Comparison of ENCODE assay signal across 1 cellular context in the genomic region with DNA sequence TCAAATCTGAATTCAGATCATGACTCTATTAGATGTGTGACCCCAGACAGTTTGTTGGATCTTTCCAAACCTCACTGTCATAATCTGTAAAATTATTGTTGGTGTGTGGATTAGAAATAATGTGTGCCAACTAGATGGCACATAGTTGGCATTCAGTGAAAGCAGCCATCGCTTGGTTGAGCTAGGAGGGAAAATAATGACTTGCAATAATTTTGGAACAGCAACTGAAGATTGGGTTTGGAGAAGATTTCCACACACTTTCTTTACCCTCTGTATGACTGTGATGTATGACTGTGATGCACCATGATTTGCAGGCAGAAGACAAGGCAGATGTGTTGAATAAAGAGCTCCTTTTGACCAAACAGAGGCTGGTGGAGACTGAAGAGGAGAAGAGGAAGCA.
TF ChIP-seq lines count a peak whose summit lies in the region.

No MANE protein-coding gene starts in this region.

TF ChIP-seq in GM23338, 12 proteins besides CTCF, POLR2A, EP300 and RAD21 (continued from another document):
- TF ChIP-seq, protein P1, sequence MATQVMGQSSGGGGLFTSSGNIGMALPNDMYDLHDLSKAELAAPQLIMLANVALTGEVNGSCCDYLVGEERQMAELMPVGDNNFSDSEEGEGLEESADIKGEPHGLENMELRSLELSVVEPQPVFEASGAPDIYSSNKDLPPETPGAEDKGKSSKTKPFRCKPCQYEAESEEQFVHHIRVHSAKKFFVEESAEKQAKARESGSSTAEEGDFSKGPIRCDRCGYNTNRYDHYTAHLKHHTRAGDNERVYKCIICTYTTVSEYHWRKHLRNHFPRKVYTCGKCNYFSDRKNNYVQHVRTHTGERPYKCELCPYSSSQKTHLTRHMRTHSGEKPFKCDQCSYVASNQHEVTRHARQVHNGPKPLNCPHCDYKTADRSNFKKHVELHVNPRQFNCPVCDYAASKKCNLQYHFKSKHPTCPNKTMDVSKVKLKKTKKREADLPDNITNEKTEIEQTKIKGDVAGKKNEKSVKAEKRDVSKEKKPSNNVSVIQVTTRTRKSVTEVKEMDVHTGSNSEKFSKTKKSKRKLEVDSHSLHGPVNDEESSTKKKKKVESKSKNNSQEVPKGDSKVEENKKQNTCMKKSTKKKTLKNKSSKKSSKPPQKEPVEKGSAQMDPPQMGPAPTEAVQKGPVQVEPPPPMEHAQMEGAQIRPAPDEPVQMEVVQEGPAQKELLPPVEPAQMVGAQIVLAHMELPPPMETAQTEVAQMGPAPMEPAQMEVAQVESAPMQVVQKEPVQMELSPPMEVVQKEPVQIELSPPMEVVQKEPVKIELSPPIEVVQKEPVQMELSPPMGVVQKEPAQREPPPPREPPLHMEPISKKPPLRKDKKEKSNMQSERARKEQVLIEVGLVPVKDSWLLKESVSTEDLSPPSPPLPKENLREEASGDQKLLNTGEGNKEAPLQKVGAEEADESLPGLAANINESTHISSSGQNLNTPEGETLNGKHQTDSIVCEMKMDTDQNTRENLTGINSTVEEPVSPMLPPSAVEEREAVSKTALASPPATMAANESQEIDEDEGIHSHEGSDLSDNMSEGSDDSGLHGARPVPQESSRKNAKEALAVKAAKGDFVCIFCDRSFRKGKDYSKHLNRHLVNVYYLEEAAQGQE (IDR thresholded peaks at IDR 0.05; ENCODE audit: unreplicated experiment) = no peak
- TF ChIP-seq CREB1 (CRISPR knock-in tag; IDR thresholded peaks at IDR 0.05; ENCODE audit: low read depth) = no peak
- no peak for TF ChIP-seq STAT1 (IDR thresholded peaks at IDR 0.05; ENCODE audit: unreplicated experiment)
- TF ChIP-seq, protein P2, sequence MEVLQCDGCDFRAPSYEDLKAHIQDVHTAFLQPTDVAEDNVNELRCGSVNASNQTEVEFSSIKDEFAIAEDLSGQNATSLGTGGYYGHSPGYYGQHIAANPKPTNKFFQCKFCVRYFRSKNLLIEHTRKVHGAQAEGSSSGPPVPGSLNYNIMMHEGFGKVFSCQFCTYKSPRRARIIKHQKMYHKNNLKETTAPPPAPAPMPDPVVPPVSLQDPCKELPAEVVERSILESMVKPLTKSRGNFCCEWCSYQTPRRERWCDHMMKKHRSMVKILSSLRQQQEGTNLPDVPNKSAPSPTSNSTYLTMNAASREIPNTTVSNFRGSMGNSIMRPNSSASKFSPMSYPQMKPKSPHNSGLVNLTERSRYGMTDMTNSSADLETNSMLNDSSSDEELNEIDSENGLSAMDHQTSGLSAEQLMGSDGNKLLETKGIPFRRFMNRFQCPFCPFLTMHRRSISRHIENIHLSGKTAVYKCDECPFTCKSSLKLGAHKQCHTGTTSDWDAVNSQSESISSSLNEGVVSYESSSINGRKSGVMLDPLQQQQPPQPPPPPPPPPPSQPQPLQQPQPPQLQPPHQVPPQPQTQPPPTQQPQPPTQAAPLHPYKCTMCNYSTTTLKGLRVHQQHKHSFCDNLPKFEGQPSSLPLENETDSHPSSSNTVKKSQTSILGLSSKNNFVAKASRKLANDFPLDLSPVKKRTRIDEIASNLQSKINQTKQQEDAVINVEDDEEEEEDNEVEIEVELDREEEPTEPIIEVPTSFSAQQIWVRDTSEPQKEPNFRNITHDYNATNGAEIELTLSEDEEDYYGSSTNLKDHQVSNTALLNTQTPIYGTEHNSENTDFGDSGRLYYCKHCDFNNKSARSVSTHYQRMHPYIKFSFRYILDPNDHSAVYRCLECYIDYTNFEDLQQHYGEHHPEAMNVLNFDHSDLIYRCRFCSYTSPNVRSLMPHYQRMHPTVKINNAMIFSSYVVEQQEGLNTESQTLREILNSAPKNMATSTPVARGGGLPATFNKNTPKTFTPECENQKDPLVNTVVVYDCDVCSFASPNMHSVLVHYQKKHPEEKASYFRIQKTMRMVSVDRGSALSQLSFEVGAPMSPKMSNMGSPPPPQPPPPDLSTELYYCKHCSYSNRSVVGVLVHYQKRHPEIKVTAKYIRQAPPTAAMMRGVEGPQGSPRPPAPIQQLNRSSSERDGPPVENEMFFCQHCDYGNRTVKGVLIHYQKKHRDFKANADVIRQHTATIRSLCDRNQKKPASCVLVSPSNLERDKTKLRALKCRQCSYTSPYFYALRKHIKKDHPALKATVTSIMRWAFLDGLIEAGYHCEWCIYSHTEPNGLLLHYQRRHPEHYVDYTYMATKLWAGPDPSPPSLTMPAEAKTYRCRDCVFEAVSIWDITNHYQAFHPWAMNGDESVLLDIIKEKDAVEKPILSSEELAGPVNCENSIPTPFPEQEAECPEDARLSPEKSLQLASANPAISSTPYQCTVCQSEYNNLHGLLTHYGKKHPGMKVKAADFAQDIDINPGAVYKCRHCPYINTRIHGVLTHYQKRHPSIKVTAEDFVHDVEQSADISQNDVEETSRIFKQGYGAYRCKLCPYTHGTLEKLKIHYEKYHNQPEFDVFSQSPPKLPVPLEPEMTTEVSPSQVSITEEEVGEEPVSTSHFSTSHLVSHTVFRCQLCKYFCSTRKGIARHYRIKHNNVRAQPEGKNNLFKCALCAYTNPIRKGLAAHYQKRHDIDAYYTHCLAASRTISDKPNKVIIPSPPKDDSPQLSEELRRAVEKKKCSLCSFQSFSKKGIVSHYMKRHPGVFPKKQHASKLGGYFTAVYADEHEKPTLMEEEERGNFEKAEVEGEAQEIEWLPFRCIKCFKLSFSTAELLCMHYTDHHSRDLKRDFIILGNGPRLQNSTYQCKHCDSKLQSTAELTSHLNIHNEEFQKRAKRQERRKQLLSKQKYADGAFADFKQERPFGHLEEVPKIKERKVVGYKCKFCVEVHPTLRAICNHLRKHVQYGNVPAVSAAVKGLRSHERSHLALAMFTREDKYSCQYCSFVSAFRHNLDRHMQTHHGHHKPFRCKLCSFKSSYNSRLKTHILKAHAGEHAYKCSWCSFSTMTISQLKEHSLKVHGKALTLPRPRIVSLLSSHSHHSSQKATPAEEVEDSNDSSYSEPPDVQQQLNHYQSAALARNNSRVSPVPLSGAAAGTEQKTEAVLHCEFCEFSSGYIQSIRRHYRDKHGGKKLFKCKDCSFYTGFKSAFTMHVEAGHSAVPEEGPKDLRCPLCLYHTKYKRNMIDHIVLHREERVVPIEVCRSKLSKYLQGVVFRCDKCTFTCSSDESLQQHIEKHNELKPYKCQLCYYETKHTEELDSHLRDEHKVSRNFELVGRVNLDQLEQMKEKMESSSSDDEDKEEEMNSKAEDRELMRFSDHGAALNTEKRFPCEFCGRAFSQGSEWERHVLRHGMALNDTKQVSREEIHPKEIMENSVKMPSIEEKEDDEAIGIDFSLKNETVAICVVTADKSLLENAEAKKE (CRISPR knock-in tag; IDR thresholded peaks at IDR 0.05) = no peak
- TF ChIP-seq, protein P3, sequence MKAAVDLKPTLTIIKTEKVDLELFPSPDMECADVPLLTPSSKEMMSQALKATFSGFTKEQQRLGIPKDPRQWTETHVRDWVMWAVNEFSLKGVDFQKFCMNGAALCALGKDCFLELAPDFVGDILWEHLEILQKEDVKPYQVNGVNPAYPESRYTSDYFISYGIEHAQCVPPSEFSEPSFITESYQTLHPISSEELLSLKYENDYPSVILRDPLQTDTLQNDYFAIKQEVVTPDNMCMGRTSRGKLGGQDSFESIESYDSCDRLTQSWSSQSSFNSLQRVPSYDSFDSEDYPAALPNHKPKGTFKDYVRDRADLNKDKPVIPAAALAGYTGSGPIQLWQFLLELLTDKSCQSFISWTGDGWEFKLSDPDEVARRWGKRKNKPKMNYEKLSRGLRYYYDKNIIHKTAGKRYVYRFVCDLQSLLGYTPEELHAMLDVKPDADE (IDR thresholded peaks at IDR 0.05) = no peak
- no peak for TF ChIP-seq EZH2 (IDR thresholded peaks at IDR 0.05; ENCODE audit: low read depth, unreplicated experiment)
- TF ChIP-seq EZH2phosphoT487 (IDR thresholded peaks at IDR 0.05; ENCODE audit: unreplicated experiment) = no peak
- no peak for TF ChIP-seq ZNF331 (CRISPR knock-in tag; IDR thresholded peaks at IDR 0.05; ENCODE audit: low read depth)
